1 cellular context compared by ENCODE assay signal in the genomic region with DNA sequence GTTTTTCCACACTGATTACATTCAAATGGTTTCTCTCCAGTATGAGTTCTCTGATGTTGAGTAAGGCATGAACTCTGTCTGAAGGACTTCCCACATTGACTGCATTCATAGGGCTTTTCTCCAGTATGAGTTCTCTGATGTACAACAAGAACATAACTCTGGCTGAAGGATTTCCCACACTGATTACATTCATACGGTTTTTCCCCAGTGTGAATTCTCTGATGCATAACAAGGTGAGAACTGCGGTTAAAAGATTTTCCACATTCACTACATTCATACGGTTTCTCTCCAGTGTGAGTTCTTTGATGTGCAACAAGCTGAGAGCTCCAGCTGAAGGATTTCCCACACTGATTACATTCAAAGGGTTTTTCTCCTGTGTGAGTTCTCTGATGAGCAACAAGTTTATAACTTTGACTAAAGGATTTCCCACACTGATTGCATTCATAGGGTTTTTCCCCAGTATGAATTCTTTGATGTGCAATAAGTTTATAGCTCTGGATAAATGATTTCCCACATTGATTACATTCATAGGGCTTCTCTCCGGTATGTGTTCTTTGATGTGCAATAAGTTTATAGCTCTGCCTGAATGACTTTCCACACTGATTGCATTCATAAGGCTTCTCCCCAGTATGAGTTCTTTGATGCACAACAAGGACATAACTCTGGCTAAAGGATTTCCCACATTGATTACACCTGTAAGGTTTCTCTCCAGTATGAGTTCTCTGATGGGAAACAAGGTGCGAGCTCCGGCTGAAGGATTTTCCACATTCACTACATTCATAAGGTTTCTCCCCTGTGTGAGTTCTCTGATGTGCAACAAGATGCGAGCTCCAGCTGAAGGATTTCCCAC.
TF ChIP-seq lines count a peak whose summit lies in the region.

No MANE protein-coding gene starts in this region.

TF ChIP-seq in IMR-90, 13 proteins besides CTCF, POLR2A, EP300 and RAD21:
- TF ChIP-seq NFE2L2 (IDR thresholded peaks at IDR 0.05; ENCODE audit: low read depth, low read length) (no peak), FOS (IDR thresholded peaks at IDR 0.05; ENCODE audit: low read depth, low read length) (no peak), RCOR1 (IDR thresholded peaks at IDR 0.05; ENCODE audit: insufficient replicate concordance, low read length) (peak; percentile 58), ELK1 (IDR thresholded peaks at IDR 0.05; ENCODE audit: borderline replicate concordance, low read depth, low read length) (no peak)
